In the genomic region with DNA sequence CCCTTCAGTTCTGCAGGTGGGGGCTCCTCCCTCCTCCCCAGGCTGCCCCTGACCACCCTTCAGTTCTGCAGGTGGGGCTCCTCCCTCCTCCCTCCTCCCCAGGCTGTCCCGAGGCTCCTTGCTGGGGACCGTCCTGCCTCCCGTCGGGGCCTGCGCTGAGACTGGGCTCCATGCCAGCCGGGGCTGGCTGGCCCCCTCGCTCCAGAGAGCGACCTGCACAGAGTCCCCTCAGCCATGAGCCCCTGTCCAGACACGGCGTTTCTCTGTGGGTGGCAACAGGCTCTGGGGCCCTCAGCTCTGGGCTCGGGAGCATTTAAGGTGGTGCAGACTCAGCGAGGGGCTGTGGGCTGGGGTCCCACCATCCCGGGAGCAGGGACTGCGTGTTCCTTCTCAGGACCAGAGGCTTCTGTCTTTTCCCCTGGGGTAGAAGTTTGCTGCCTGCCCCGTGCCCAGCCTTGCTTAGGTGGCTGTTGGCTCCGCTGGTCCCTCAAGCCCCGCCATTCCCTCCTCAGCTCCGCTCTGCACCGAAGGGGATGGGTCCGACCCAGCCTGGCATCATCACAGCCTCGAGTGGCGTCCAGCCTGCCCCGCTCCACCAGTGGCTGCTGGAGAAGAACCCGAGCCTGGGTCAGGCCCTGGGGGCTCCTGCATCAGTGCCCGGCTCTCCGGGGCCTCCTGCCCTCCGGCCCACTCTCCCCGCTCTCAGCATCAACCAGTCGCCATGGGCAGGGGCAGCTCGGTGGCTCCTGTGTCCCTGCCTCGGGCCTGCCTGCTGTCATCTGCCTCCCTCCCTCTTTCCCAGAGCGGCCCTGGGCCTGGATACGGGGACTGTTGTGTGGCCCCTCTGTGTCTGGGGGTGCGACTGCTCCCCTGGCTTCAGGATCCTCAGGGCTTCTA, we compare ENCODE assay signal across 20 cellular contexts.
"Had no signal": no experiment of that assay in that cellular context is flagged by ENCODE, and none has a peak within 500 bp of the region (broad histone marks: within the 10 kb centered on the region; RNA-seq: fewer than 3 reads in every experiment).

No MANE protein-coding gene starts in this region.

- H3K9me3 Mint-ChIP-seq: activated CD4-positive, alpha-beta T cell treated with anti-CD3 and anti-CD28 coated beads, Interleukin-2, amount 10 ng/mL, durations not matched to agents 7 days and 5 days; activated T-cell treated with anti-CD3 and anti-CD28 coated beads, Interleukin-2, amount 50 U/mL, for 24 hours; naive thymus-derived CD8-positive, alpha-beta T cell; T-cell had no signal

- H3K4me2 ChIP-seq: smooth muscle cell had no signal

- H3K27me3 ChIP-seq: gastrocnemius medialis, right lobe of liver, stomach, testis, upper lobe of left lung had no signal

- H3K4me1 ChIP-seq: gastrocnemius medialis, parathyroid adenoma, right lobe of liver, testis, upper lobe of left lung had no signal

- H3K9me3 ChIP-seq: gastrocnemius medialis, right lobe of liver, stomach, testis, upper lobe of left lung had no signal

- H3K36me3 ChIP-seq: right lobe of liver had no signal

- ATAC-seq: activated CD4-positive, CD25-positive, alpha-beta regulatory T cell treated with anti-CD3 and anti-CD28 coated beads, Interleukin-2, amount 50 U/mL, for 24 hours; activated CD8-positive, alpha-beta T cell treated with anti-CD3 and anti-CD28 coated beads, Interleukin-2, amount 10 ng/mL, durations not matched to agents 7 days and 5 days; gastrocnemius medialis; left ventricle myocardium superior; naive thymus-derived CD8-positive, alpha-beta T cell; T-cell had no signal

- H3K4me3 ChIP-seq: gastrocnemius medialis, right lobe of liver, smooth muscle cell, stomach, testis, upper lobe of left lung had no signal

- H2AFZ ChIP-seq: parathyroid adenoma had no signal

- H3K4me3 Mint-ChIP-seq: activated CD4-positive, alpha-beta T cell treated with anti-CD3 and anti-CD28 coated beads, Interleukin-2, amount 10 ng/mL, durations not matched to agents 7 days and 5 days; activated CD8-positive, alpha-beta T cell treated with anti-CD3 and anti-CD28 coated beads, Interleukin-2, amount 10 ng/mL, durations not matched to agents 7 days and 5 days; activated T-cell treated with anti-CD3 and anti-CD28 coated beads, Interleukin-2, amount 50 U/mL, for 24 hours had no signal

- DNase-seq: activated CD4-positive, alpha-beta T cell treated with anti-CD3 and anti-CD28 coated beads, Interleukin-2, amount 10 ng/mL, durations not matched to agents 7 days and 5 days; activated CD8-positive, alpha-beta T cell treated with anti-CD3 and anti-CD28 coated beads, Interleukin-2, amount 10 ng/mL, durations not matched to agents 7 days and 5 days; activated effector memory CD4-positive, alpha-beta T cell treated with Interleukin-2 at 50 U/mL for 16 hours; activated naive CD4-positive, alpha-beta T cell treated with anti-CD3 and anti-CD28 coated beads, Interleukin-2, amount 50 U/mL, for 16 hours; activated T-cell treated with anti-CD3 and anti-CD28 coated beads, Interleukin-2, amount 50 U/mL, for 24 hours; erythroblast; gastrocnemius medialis; head of caudate nucleus; left ventricle myocardium superior; naive thymus-derived CD8-positive, alpha-beta T cell; right lobe of liver; stimulated activated CD4-positive, alpha-beta T cell treated with anti-CD3 and anti-CD28 coated beads, Interleukin-4, amount 100 ng/mL, for 1 hour; stomach; T-cell; T-helper 9 cell; testis had no signal

- H3K27ac Mint-ChIP-seq: activated CD4-positive, alpha-beta T cell treated with anti-CD3 and anti-CD28 coated beads, Interleukin-2, amount 10 ng/mL, durations not matched to agents 7 days and 5 days; activated CD8-positive, alpha-beta T cell treated with anti-CD3 and anti-CD28 coated beads, Interleukin-2, amount 10 ng/mL, durations not matched to agents 7 days and 5 days; activated T-cell treated with anti-CD3 and anti-CD28 coated beads, Interleukin-2, amount 50 U/mL, for 24 hours; T-cell had no signal

- H3K9ac ChIP-seq: parathyroid adenoma had no signal

- H3K27me3 Mint-ChIP-seq: activated CD4-positive, alpha-beta T cell treated with anti-CD3 and anti-CD28 coated beads, Interleukin-2, amount 10 ng/mL, durations not matched to agents 7 days and 5 days; activated T-cell treated with anti-CD3 and anti-CD28 coated beads, Interleukin-2, amount 50 U/mL, for 24 hours; naive thymus-derived CD8-positive, alpha-beta T cell; T-cell had no signal

- H3K27ac ChIP-seq: gastrocnemius medialis, parathyroid adenoma, right lobe of liver, stomach, testis, upper lobe of left lung had no signal
